In the genomic region with DNA sequence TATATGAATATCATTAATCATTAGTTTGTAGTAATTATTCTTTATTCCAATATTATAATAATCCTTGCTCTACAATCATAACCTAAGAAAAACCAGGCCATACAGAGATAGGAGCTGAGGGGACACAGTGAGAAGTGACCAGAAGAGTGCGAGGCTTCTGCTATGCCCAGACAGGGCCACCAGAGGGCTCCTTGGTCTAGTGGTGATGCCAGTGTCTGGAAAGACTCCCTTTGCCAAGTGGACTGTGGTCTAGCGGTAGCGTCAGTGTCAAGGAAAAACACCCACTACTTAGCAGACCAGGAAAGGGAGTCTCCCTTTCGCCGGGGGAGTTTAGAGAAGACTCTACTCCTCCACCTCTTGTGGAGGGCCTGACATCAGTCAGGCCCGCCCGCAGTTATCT, we compare ENCODE assay signal across 8 cellular contexts. TPM values are rescaled to one million over a fixed set of nuclear protein-coding genes. Genes with fewer than 3 reads are reported as not detected.
A peak's percentile ranks its signal among the peaks of the same experiment; 100 is the strongest.
DNase-seq lines count a peak whose midpoint lies in the region; ATAC-seq and TF ChIP-seq lines count a peak whose summit lies in the region.
"Not testable (repeated sequence)": the region's sequence is repeated elsewhere in the genome, so short reads cannot be mapped to it uniquely, and the experiment has no call there.

No MANE protein-coding gene starts in this region.

- TF ChIP-seq CTCF in CD8-positive, alpha-beta T cell (IDR thresholded peaks at IDR 0.05) = peak; percentile 62
- TF ChIP-seq CTCF in HL-60 (IDR thresholded peaks at IDR 0.05; ENCODE audit: insufficient read depth, low read length) (peak; percentile 53), OCI-LY7 (conservative IDR thresholded peaks at IDR 0.05; ENCODE audit: low read length) (peak; percentile 67), fibroblast of villous mesenchyme (IDR thresholded peaks at IDR 0.05; ENCODE audit: insufficient read depth, low read depth, low read length) (peak; percentile 46), neural crest cell (conservative IDR thresholded peaks at IDR 0.05) (peak; percentile 50), thoracic aorta (IDR thresholded peaks at IDR 0.05) (peak; percentile 13)

- not testable (repeated sequence) for H3K79me2 ChIP-seq in OCI-LY7 (ENCODE audit: insufficient read depth, low read depth, low read length)

- not testable (repeated sequence) for H3K9me2 ChIP-seq in OCI-LY7 (ENCODE audit: insufficient read depth, low read length)

- POLR2A ChIA-PET in CD8-positive, alpha-beta T cell (lab: Charles Lee) = not testable (repeated sequence)
- POLR2A ChIA-PET in OCI-LY7 (lab: Charles Lee) = interaction anchor here (0.7 kb wide), 1 partner anchor 45 kb away, joined by 3 read pairs; no protein-coding TSS in a partner anchor

- not testable (repeated sequence) for H3K4me2 ChIP-seq in OCI-LY7 (ENCODE audit: low read length)

- not testable (repeated sequence) for ATAC-seq in CD8-positive, alpha-beta T cell; thoracic aorta (ENCODE audit: insufficient number of reproducible peaks, low FRiP score, low read depth)

- DNase-seq in CD8-positive, alpha-beta T cell = peak in 5 of 7 experiments; percentile 21 to 57 (median 41)
- DNase-seq in HL-60 (ENCODE audit: low read depth in 1 of 2, low spot score in 1 of 2) (peak in 1 of 2 experiments; percentile 53), OCI-LY7 (ENCODE audit: low spot score) (peak; percentile 40), amniotic epithelial cell (ENCODE audit: low read depth) (peak; percentile 6), neural crest cell (ENCODE audit: low read depth, low spot score) (peak; percentile 10)
- DNase-seq in activated CD4-positive, alpha-beta T cell treated with anti-CD3 and anti-CD28 coated beads, Interleukin-2, amount 50 U/mL, for 4 hours = peak; percentile 26 to 40
- not testable (repeated sequence) for DNase-seq in fibroblast of villous mesenchyme (ENCODE audit: low read depth); thoracic aorta (ENCODE audit: low spot score)

- CTCF ChIA-PET in CD8-positive, alpha-beta T cell (lab: Charles Lee) = interaction anchor here (0.9 to 10.2 kb wide), 3 partner anchors 9 to 44 kb away, joined by 4 to 119 read pairs (median 7); no protein-coding TSS in a partner anchor
- CTCF ChIA-PET in OCI-LY7 (lab: Charles Lee; ENCODE audit: unreplicated experiment) = not testable (repeated sequence)

- H3K27ac ChIP-seq in CD8-positive, alpha-beta T cell (ENCODE audit: low read depth, low read length); HL-60 (replicated peaks); OCI-LY7 (ENCODE audit: low read depth, low read length, poor library complexity, severe bottlenecking); thoracic aorta: not testable (repeated sequence)

- not testable (repeated sequence) for H3K4me1 ChIP-seq in CD8-positive, alpha-beta T cell (ENCODE audit: insufficient read depth, low read length); OCI-LY7 (ENCODE audit: insufficient read depth, low read length, poor library complexity, severe bottlenecking); thoracic aorta (ENCODE audit: control insufficient read depth in 1 of 2, low read depth in 2 of 2)

- not testable (repeated sequence) for H3K36me3 ChIP-seq in CD8-positive, alpha-beta T cell (ENCODE audit: insufficient read depth, low read length); OCI-LY7 (ENCODE audit: insufficient read depth, low read length); thoracic aorta

- H3K27me3 Mint-ChIP-seq in CD8-positive, alpha-beta T cell (ENCODE audit: low read depth); neural crest cell (ENCODE audit: low read depth): not testable (repeated sequence)

- not testable (repeated sequence) for H3K4me3 ChIP-seq in CD8-positive, alpha-beta T cell (ENCODE audit: low read depth, low read length); HL-60 (replicated peaks; ENCODE audit: insufficient read depth, low read length); OCI-LY7 (ENCODE audit: low read depth, low read length, poor library complexity, severe bottlenecking); fibroblast of villous mesenchyme (ENCODE audit: low read depth, low read length); thoracic aorta

- intact Hi-C loops in CD8-positive, alpha-beta T cell (cut with DNase I, micrococcal nuclease) = loop anchor here (1.0 kb wide), 1 partner anchor 46 kb away; no protein-coding TSS in a partner anchor
- intact Hi-C loops in OCI-LY7 (cut with micrococcal nuclease; ENCODE audit: unreplicated experiment) = loop anchor here (1.0 kb wide), 1 partner anchor 46 kb away; no protein-coding TSS in a partner anchor

- peak overlapping the region; percentile 41 for H3K27ac Mint-ChIP-seq in CD8-positive, alpha-beta T cell
- not testable (repeated sequence) for H3K27ac Mint-ChIP-seq in neural crest cell (ENCODE audit: unreplicated experiment)

- not testable (repeated sequence) for H3K27me3 ChIP-seq in CD8-positive, alpha-beta T cell (ENCODE audit: insufficient read depth, low read length); HL-60 (ENCODE audit: insufficient read depth, poor library complexity, severe bottlenecking); thoracic aorta (replicated peaks; ENCODE audit: insufficient read depth)

- H3K4me3 Mint-ChIP-seq in CD8-positive, alpha-beta T cell; neural crest cell: not testable (repeated sequence)

- peaks cover 41% of the 10 kb centered on the region for H3K36me3 Mint-ChIP-seq in CD8-positive, alpha-beta T cell
- not testable (repeated sequence) for H3K36me3 Mint-ChIP-seq in neural crest cell (ENCODE audit: low read depth)

- H4K20me1 ChIP-seq in OCI-LY7 (ENCODE audit: insufficient read depth, low read length) = not testable (repeated sequence)

- not testable (repeated sequence) for H3K9me3 ChIP-seq in CD8-positive, alpha-beta T cell (ENCODE audit: low read length); OCI-LY7 (ENCODE audit: low read length); thoracic aorta

- peaks cover 52% of the 10 kb centered on the region for H3K4me1 Mint-ChIP-seq in CD8-positive, alpha-beta T cell (ENCODE audit: low read depth)
- not testable (repeated sequence) for H3K4me1 Mint-ChIP-seq in neural crest cell

- not testable (repeated sequence) for H3K9me3 Mint-ChIP-seq in CD8-positive, alpha-beta T cell
- H3K9me3 Mint-ChIP-seq in neural crest cell = peaks cover 11% of the 10 kb centered on the region

- not testable (repeated sequence) for H2AFZ ChIP-seq in OCI-LY7 (ENCODE audit: low read length)

- BruUV-seq in OCI-LY7 (replicated peaks; lab: Mats Ljungman, UMichigan) = not testable (repeated sequence)

RNA-seq across cellular contexts. Expression of a gene that starts 28.4 kb away (rescaled TPM):
- total RNA-seq in CD8-positive, alpha-beta T cell = 10 to 100 TPM; 11.2 to 12.0 TPM
- 46.8 and 59.7 TPM in 2 replicates for total RNA-seq in OCI-LY7 (2014; rRNA removed; shearing (Covaris generic))
- total RNA-seq in OCI-LY7 (2022) = 43.0 and 44.0 TPM in 2 replicates
- total RNA-seq in fibroblast of villous mesenchyme = 58.6 and 70.0 TPM in 2 replicates
- total RNA-seq in neural crest cell = 47.2 and 58.9 TPM in 2 replicates
- total RNA-seq in thoracic aorta = 10 to 100 TPM; 20.6 to 53.6 TPM

RNA-seq across cellular contexts. Expression of a gene that starts 55.9 kb away (rescaled TPM):
- 10 to 100 TPM; 11.1 TPM for total RNA-seq in CD8-positive, alpha-beta T cell
- 0.67 and 1.1 TPM in 2 replicates for total RNA-seq in OCI-LY7 (2014; rRNA removed; shearing (Covaris generic))
- total RNA-seq in OCI-LY7 (2022) (0.53 and 0.67 TPM in 2 replicates), fibroblast of villous mesenchyme (33.7 and 63.8 TPM in 2 replicates), neural crest cell (37.5 and 40.4 TPM in 2 replicates), thoracic aorta (10 to 100 TPM; 62.3 to 73.5 TPM)

Comparison
In these comparisons a context has a peak if more than half of its experiments do, and no peak if none do; other contexts are left out.
1. CTCF ChIP-seq: peak in every context shown above with its lines; median percentile 67 in OCI-LY7; 62 in CD8-positive, alpha-beta T cell; 53 in HL-60; 50 in neural crest cell; 46 in fibroblast of villous mesenchyme; 13 in thoracic aorta.
2. RNA of a gene that starts 55.9 kb away (total RNA-seq): 62.3 to 73.5 TPM in thoracic aorta, 37.5 to 40.4 TPM in neural crest cell, 33.7 to 63.8 TPM in fibroblast of villous mesenchyme and 11.1 TPM in CD8-positive, alpha-beta T cell; 0.53 to 1.1 TPM in OCI-LY7; every median in the first group is over 4 times any median in the second.